11 cellular contexts compared by ENCODE assay signal in genomic region chrX:72609313-72609712, GRCh38. TPM values are rescaled to one million over a fixed set of nuclear protein-coding genes. Genes with fewer than 3 reads are reported as not detected.
DNase-seq lines count a peak whose midpoint lies in the region; ATAC-seq and TF ChIP-seq lines count a peak whose summit lies in the region.
"Had no signal": no experiment of that assay in that cellular context is flagged by ENCODE, and none has a peak within 500 bp of the region (broad histone marks: within the 10 kb centered on the region; RNA-seq: fewer than 3 reads in every experiment).

No MANE protein-coding gene starts in this region.

- H3K4me1 ChIP-seq in body of pancreas (peaks cover 3% of the 10 kb centered on the region), right lobe of liver (no peaks in the 10 kb centered on the region)
- H3K4me1 ChIP-seq: gastrocnemius medialis, stomach had no signal

- H3K27me3 ChIP-seq in body of pancreas, result no peaks in the 10 kb centered on the region
- no peaks in the 10 kb centered on the region for H3K27me3 ChIP-seq in right lobe of liver
- H3K27me3 ChIP-seq: gastrocnemius medialis, stomach had no signal

- intact Hi-C loops in body of pancreas (cut with DNase I), result no loop called here
- intact Hi-C loops in right lobe of liver (cut with DNase I), result no loop called here

- H3K36me3 ChIP-seq in body of pancreas (replicated peaks in 1 of 2; ENCODE audit: insufficient read depth in 1 of 2, low read depth in 2 of 2), result no peaks in the 10 kb centered on the region
- H3K36me3 ChIP-seq in right lobe of liver, result no peaks in the 10 kb centered on the region
- H3K36me3 ChIP-seq: gastrocnemius medialis had no signal

- TF ChIP-seq CTCF in GM12864 (IDR thresholded peaks at IDR 0.05; ENCODE audit: low read depth, low read length, missing control alignments), result peak; percentile 23
- TF ChIP-seq CTCF in body of pancreas (IDR thresholded peaks at IDR 0.05), result peak in 4 of 7 experiments; percentile 41 to 45 (median 43)
- peak; percentile 32 to 43 (median 34) for TF ChIP-seq CTCF in right lobe of liver (IDR thresholded peaks at IDR 0.05)

- no peak overlapping the region for H3K4me3 ChIP-seq in GM12864 (ENCODE audit: low read depth, low read length)
- H3K4me3 ChIP-seq in body of pancreas, result no peak overlapping the region
- no peak overlapping the region for H3K4me3 ChIP-seq in right lobe of liver
- H3K4me3 ChIP-seq: gastrocnemius medialis, stomach had no signal

- TF ChIP-seq POLR2A in body of pancreas (IDR thresholded peaks at IDR 0.05) (no peak), right lobe of liver (IDR thresholded peaks at IDR 0.05) (no peak)

- no peak overlapping the region for H3K27ac ChIP-seq in body of pancreas
- no peak overlapping the region for H3K27ac ChIP-seq in right lobe of liver
- H3K27ac ChIP-seq: gastrocnemius medialis, stomach had no signal

- H3K9me3 ChIP-seq in body of pancreas, result no peaks in the 10 kb centered on the region
- no peaks in the 10 kb centered on the region for H3K9me3 ChIP-seq in right lobe of liver
- H3K9me3 ChIP-seq: gastrocnemius medialis, stomach had no signal

- ATAC-seq in body of pancreas (peak; percentile 66), right lobe of liver (peak in 3 of 4 donors; percentile 64 to 76 (median 64)), GM19324 (IDR thresholded peaks at IDR 0.05; ENCODE audit: low FRiP score, unreplicated experiment) (no peak), HG03378 (IDR thresholded peaks at IDR 0.05; ENCODE audit: unreplicated experiment) (no peak), HG03460 (IDR thresholded peaks at IDR 0.05; ENCODE audit: unreplicated experiment) (no peak)
- ATAC-seq: gastrocnemius medialis had no signal

- DNase-seq in GM12864 (ENCODE audit: low read depth), result no peak
- peak; percentile 20 for DNase-seq in M059J (ENCODE audit: low read depth)
- DNase-seq in body of pancreas, result no peak
- no peak for DNase-seq in right lobe of liver
- no peak for DNase-seq in activated CD4-positive, alpha-beta T cell treated with anti-CD3 and anti-CD28 coated beads for 48 hours
- DNase-seq: activated CD4-positive, alpha-beta T cell treated with anti-CD3 and anti-CD28 coated beads, Interleukin-2, amount 10 ng/mL, durations not matched to agents 24 days and 14 days; gastrocnemius medialis; stomach had no signal

- 61 to 80% methylated on average over 2 of the region's 2 CpGs for WGBS in body of pancreas, 2 donors
- 29% methylated on average over 2 of the region's 2 CpGs for WGBS in right lobe of liver (ENCODE audit: insufficient coverage, low coverage, low lambda C conversion rate, missing lambda C conversion rate)

RNA-seq across cellular contexts. Expression of gene HDAC8, which starts 36.7 kb away (rescaled TPM):
- 38.3 and 68.8 TPM in 2 replicates for total RNA-seq in M059J (2014; rRNA removed; shearing (Covaris generic))
- total RNA-seq in body of pancreas (10 to 100 TPM; 16.2 to 25.9 TPM), right lobe of liver (10 to 100 TPM; 12.6 to 19.4 (median 17.0) TPM)

Comparison
In these comparisons a context has a peak if more than half of its experiments do, and no peak if none do; other contexts are left out.
1. ATAC-seq: peak in body of pancreas (single experiment) and right lobe of liver (3 of 4); none in GM19324 (single experiment), HG03378 (single experiment) and HG03460 (single experiment).
2. Peak in every context shown above with its lines, with median percentiles within 50 percentile points of each other: CTCF ChIP-seq.